Comparison of ENCODE assay signal across 20 cellular contexts in the genomic region with DNA sequence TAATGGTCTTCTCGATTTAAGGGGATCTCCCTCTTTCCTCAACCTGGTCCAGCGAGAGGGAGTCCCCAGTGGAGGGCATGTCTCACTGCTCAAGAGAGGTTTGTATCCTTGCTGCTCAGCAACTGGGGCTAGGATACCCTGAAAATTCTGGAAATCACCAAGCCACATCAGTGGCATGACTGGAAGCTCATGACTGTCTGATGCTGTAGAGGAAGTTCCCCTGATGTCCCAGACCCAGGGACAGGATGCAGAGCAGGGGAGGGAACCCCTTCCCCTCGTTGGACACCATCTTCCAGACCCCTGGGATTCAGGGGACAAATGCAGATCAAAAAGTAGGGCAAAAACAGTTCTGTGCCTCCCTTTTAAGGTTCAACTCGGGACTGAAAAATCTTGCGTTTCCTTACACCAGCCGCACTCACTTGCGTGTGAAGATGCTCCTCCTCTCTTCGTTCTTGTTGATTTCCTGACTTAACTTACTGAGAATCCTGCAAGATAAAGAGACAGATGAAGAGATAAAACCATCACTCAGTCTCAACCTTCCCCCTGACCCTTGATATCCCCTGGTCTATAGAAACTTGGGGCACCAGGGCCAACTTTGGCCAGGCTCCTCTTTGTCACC. TPM values are rescaled to one million over a fixed set of nuclear protein-coding genes. Genes with fewer than 3 reads are reported as not detected.
DNase-seq lines count a peak whose midpoint lies in the region; ATAC-seq lines count a peak whose summit lies in the region.
"Had no signal": no experiment of that assay in that cellular context is flagged by ENCODE, and none has a peak within 500 bp of the region (broad histone marks: within the 10 kb centered on the region; RNA-seq: fewer than 3 reads in every experiment).

No MANE protein-coding gene starts in this region.

- peak overlapping the region; percentile 94 for H3K27ac Mint-ChIP-seq in activated CD4-positive, alpha-beta T cell treated with anti-CD3 and anti-CD28 coated beads, Interleukin-2, amount 10 ng/mL, durations not matched to agents 7 days and 5 days
- peak overlapping the region; percentile 97 to 99 for H3K27ac Mint-ChIP-seq in T-cell
- H3K27ac Mint-ChIP-seq in activated naive CD8-positive, alpha-beta T cell treated with anti-CD3 and anti-CD28 coated beads, Interleukin-2, amount 10 ng/mL, durations not matched to agents 7 days and 5 days, result peak overlapping the region; percentile 91

- no peaks in the 10 kb centered on the region for H3K27me3 Mint-ChIP-seq in activated CD4-positive, alpha-beta T cell treated with anti-CD3 and anti-CD28 coated beads, Interleukin-2, amount 10 ng/mL, durations not matched to agents 7 days and 5 days
- no peaks in the 10 kb centered on the region for H3K27me3 Mint-ChIP-seq in T-cell
- H3K27me3 Mint-ChIP-seq in activated naive CD8-positive, alpha-beta T cell treated with anti-CD3 and anti-CD28 coated beads, Interleukin-2, amount 10 ng/mL, durations not matched to agents 7 days and 5 days, result no peaks in the 10 kb centered on the region

- ATAC-seq in T-cell (replicated peaks in 1 of 4), result peak in 1 of 4 experiments; percentile 64
- no peak for ATAC-seq in activated naive CD8-positive, alpha-beta T cell treated with anti-CD3 and anti-CD28 coated beads, Interleukin-2, amount 10 ng/mL, durations not matched to agents 7 days and 5 days (ENCODE audit: low read depth)
- ATAC-seq in HG03521 (IDR thresholded peaks at IDR 0.05; ENCODE audit: unreplicated experiment), result no peak
- ATAC-seq: heart right ventricle had no signal

- H3K4me3 ChIP-seq in skin epidermis, result no peak overlapping the region
- H3K4me3 ChIP-seq: esophagus muscularis mucosa, heart right ventricle, vagina had no signal

- peaks cover 96% of the 10 kb centered on the region for H3K4me1 Mint-ChIP-seq in activated CD4-positive, alpha-beta T cell treated with anti-CD3 and anti-CD28 coated beads, Interleukin-2, amount 10 ng/mL, durations not matched to agents 7 days and 5 days
- H3K4me1 Mint-ChIP-seq in T-cell, result peaks cover 93 to 94% (median 94%) of the 10 kb centered on the region in 3 donors
- H3K4me1 Mint-ChIP-seq in activated naive CD8-positive, alpha-beta T cell treated with anti-CD3 and anti-CD28 coated beads, Interleukin-2, amount 10 ng/mL, durations not matched to agents 7 days and 5 days, result peaks cover 88% of the 10 kb centered on the region

- peaks cover 78% of the 10 kb centered on the region for H3K36me3 Mint-ChIP-seq in activated CD4-positive, alpha-beta T cell treated with anti-CD3 and anti-CD28 coated beads, Interleukin-2, amount 10 ng/mL, durations not matched to agents 7 days and 5 days (ENCODE audit: low read depth)
- peaks cover 50% of the 10 kb centered on the region for H3K36me3 Mint-ChIP-seq in T-cell
- H3K36me3 Mint-ChIP-seq in activated naive CD8-positive, alpha-beta T cell treated with anti-CD3 and anti-CD28 coated beads, Interleukin-2, amount 10 ng/mL, durations not matched to agents 7 days and 5 days, result peaks cover 68% of the 10 kb centered on the region

- POLR2A ChIA-PET in activated CD4-positive, alpha-beta T cell treated with anti-CD3 and anti-CD28 coated beads, Interleukin-2, amount 10 ng/mL, durations not matched to agents 7 days and 5 days (lab: Charles Lee), result interaction anchor here (0.8 to 2.6 kb wide), 3 partner anchors 22 to 64 kb away, joined by 3 to 6 read pairs (median 3); partner anchors contain the start of gene LCP2
- POLR2A ChIA-PET in T-cell (lab: Charles Lee), result interaction anchor here (0.6 to 1.0 kb wide), 4 partner anchors 22 to 56 kb away, joined by 3 read pairs; no protein-coding TSS in a partner anchor
- POLR2A ChIA-PET in activated naive CD8-positive, alpha-beta T cell treated with anti-CD3 and anti-CD28 coated beads, Interleukin-2, amount 10 ng/mL, durations not matched to agents 7 days and 5 days (lab: Charles Lee), result interaction anchor here (1.0 to 30.6 kb wide), 6 partner anchors 1 to 63 kb away, joined by 4 to 1094 read pairs (median 31); partner anchors contain the start of gene LCP2

- DNase-seq in activated CD4-positive, alpha-beta T cell treated with anti-CD3 and anti-CD28 coated beads, Interleukin-2, amount 10 ng/mL, durations not matched to agents 7 days and 5 days, result no peak
- no peak for DNase-seq in activated CD4-positive, alpha-beta T cell treated with anti-CD3 and anti-CD28 coated beads, Interleukin-2, amount 50 U/mL, for 48 hours
- DNase-seq in T-cell, result peak in 28 of 34 experiments; percentile 30 to 73 (median 52)
- no peak for DNase-seq in activated naive CD8-positive, alpha-beta T cell treated with anti-CD3 and anti-CD28 coated beads, Interleukin-2, amount 10 ng/mL, durations not matched to agents 7 days and 5 days
- DNase-seq in NCI-H446 treated with DMSO at 0.1 percent for 48 hours (lab: John Stamatoyannopoulos, UW), result no peak
- DNase-seq in NCI-H1436 (lab: John Stamatoyannopoulos, UW), result no peak
- DNase-seq: aorta; Caco-2; GF-D8; heart right ventricle; KBM-7; NCI-H526 treated with DMSO at 0.1 percent for 48 hours; stimulated activated CD4-positive, alpha-beta T cell treated with anti-CD3 and anti-CD28 coated beads, Interleukin-1b, Interleukin-23, amount 100 ng/mL, for 48 hours had no signal

- CTCF ChIA-PET in activated CD4-positive, alpha-beta T cell treated with anti-CD3 and anti-CD28 coated beads, Interleukin-2, amount 10 ng/mL, durations not matched to agents 7 days and 5 days (lab: Charles Lee), result interaction anchor here (0.7 to 6.8 kb wide), 12 partner anchors 9 to 67 kb away, joined by 3 to 40 read pairs (median 8); partner anchors contain the start of gene LCP2
- CTCF ChIA-PET in T-cell (lab: Charles Lee), result interaction anchor here (0.7 to 8.2 kb wide), 22 partner anchors 9 to 1111 kb away, joined by 3 to 111 read pairs (median 8); partner anchors contain the start of gene LCP2 (in 2 of the 2)

- H3K9me3 Mint-ChIP-seq in activated CD4-positive, alpha-beta T cell treated with anti-CD3 and anti-CD28 coated beads, Interleukin-2, amount 10 ng/mL, durations not matched to agents 7 days and 5 days, result no peaks in the 10 kb centered on the region
- no peaks in the 10 kb centered on the region for H3K9me3 Mint-ChIP-seq in T-cell
- H3K9me3 Mint-ChIP-seq in activated naive CD8-positive, alpha-beta T cell treated with anti-CD3 and anti-CD28 coated beads, Interleukin-2, amount 10 ng/mL, durations not matched to agents 7 days and 5 days, result no peaks in the 10 kb centered on the region

- H3K4me3 Mint-ChIP-seq in activated CD4-positive, alpha-beta T cell treated with anti-CD3 and anti-CD28 coated beads, Interleukin-2, amount 10 ng/mL, durations not matched to agents 7 days and 5 days, result peak overlapping the region; percentile 72
- peak overlapping the region; percentile 67 to 99 (median 77) for H3K4me3 Mint-ChIP-seq in T-cell
- H3K4me3 Mint-ChIP-seq in activated naive CD8-positive, alpha-beta T cell treated with anti-CD3 and anti-CD28 coated beads, Interleukin-2, amount 10 ng/mL, durations not matched to agents 7 days and 5 days, result peak overlapping the region; percentile 84

- H3K27ac ChIP-seq in skin epidermis, result peak overlapping the region in 12 of 21 experiments; percentile 32 to 89 (median 60)
- H3K27ac ChIP-seq: esophagus muscularis mucosa, vagina had no signal

RNA-seq across cellular contexts. Expression of gene LCP2, which starts 22.1 kb away (rescaled TPM):
- 100 to 1,000 TPM; 285 to 309 TPM for total RNA-seq in activated CD4-positive, alpha-beta T cell treated with anti-CD3 and anti-CD28 coated beads, Interleukin-2, amount 10 ng/mL, durations not matched to agents 7 days and 5 days
- total RNA-seq in T-cell, result 100 to 1,000 TPM; 355 to 394 (median 374) TPM
- 100 to 1,000 TPM; 444 to 452 TPM for total RNA-seq in activated naive CD8-positive, alpha-beta T cell treated with anti-CD3 and anti-CD28 coated beads, Interleukin-2, amount 10 ng/mL, durations not matched to agents 7 days and 5 days
- total RNA-seq: A172, Caco-2 had no signal

RNA-seq across cellular contexts. Expression of gene C5orf58, which starts 42.7 kb away (rescaled TPM):
- total RNA-seq in activated CD4-positive, alpha-beta T cell treated with anti-CD3 and anti-CD28 coated beads, Interleukin-2, amount 10 ng/mL, durations not matched to agents 7 days and 5 days, result not detected
- not detected for total RNA-seq in T-cell
- not detected for total RNA-seq in activated naive CD8-positive, alpha-beta T cell treated with anti-CD3 and anti-CD28 coated beads, Interleukin-2, amount 10 ng/mL, durations not matched to agents 7 days and 5 days
- total RNA-seq: A172; activated CD8-positive, alpha-beta memory T cell treated with anti-CD3 and anti-CD28 coated beads for 36 hours; aorta; Caco-2; T-helper 1 cell treated with Interleukin-12 subunit alpha and Interleukin-12 subunit beta and Interleukin-4 antibody, amounts not matched to agents 30 ng/mL and 1 ng/mL, for 36 hours; vagina had no signal

Comparison
In these comparisons a context has a peak if more than half of its experiments do, and no peak if none do; other contexts are left out.
1. DNase-seq: peak in T-cell (28 of 34); none in activated CD4-positive, alpha-beta T cell treated with anti-CD3 and anti-CD28 coated beads, Interleukin-2, amount 10 ng/mL, durations not matched to agents 7 days and 5 days (single experiment), activated CD4-positive, alpha-beta T cell treated with anti-CD3 and anti-CD28 coated beads, Interleukin-2, amount 50 U/mL, for 48 hours (0 of 2), activated naive CD8-positive, alpha-beta T cell treated with anti-CD3 and anti-CD28 coated beads, Interleukin-2, amount 10 ng/mL, durations not matched to agents 7 days and 5 days (single experiment), NCI-H446 treated with DMSO at 0.1 percent for 48 hours (single experiment) and NCI-H1436 (single experiment).
2. Peak in every context shown above with its lines, with median percentiles within 50 percentile points of each other: H3K27ac Mint-ChIP-seq and H3K4me3 Mint-ChIP-seq.